Comparison of ENCODE assay signal across 25 cellular contexts in the genomic region with DNA sequence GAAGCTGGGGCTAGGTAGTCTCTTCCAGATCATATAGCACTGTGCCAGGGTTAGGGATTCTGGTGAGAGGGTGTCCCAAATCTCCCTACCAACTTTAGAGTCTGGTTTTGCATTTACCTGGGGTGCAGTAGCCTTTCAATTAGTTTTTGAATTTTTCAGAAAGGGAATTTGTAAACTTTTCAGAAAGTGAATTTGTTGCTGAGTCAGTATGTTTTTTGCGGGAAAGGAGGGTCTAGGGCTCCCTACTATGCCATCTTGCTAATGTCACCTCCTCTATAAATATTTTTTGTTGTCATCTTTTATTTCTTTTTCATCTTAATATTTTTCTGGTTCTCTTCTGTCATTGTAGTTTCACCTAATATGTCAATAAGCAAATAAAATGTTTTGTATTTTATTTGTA.
A peak's percentile ranks its signal among the peaks of the same experiment; 100 is the strongest.
DNase-seq lines count a peak whose midpoint lies in the region; ATAC-seq, FAIRE-seq and TF ChIP-seq lines count a peak whose summit lies in the region.
"Had no signal": no experiment of that assay in that cellular context is flagged by ENCODE, and none has a peak within 500 bp of the region (broad histone marks: within the 10 kb centered on the region; RNA-seq: fewer than 3 reads in every experiment).

No MANE protein-coding gene starts in this region.

- TF ChIP-seq CTCF in A549 (IDR thresholded peaks at IDR 0.05) = no peak
- no peak for TF ChIP-seq CTCF in K562 (IDR thresholded peaks at IDR 0.05 in 2 of 3, conservative IDR thresholded peaks at IDR 0.05 in 1 of 3; ENCODE audit: insufficient read depth in 2 of 3, low read depth in 1 of 3, low read length in 3 of 3)

- H3K4me3 Mint-ChIP-seq in naive thymus-derived CD4-positive, alpha-beta T cell = no peak overlapping the region
- H3K4me3 Mint-ChIP-seq: CD14-positive monocyte; CD4-positive, alpha-beta memory T cell; CD4-positive, CD25-positive, alpha-beta regulatory T cell; CD8-positive, alpha-beta memory T cell had no signal

- no peaks in the 10 kb centered on the region for H3K9me1 ChIP-seq in K562 (ENCODE audit: control insufficient read depth, insufficient read depth, low read length)

- peaks cover 0 to 22% (median 3%) of the 10 kb centered on the region in 5 donors for H3K36me3 Mint-ChIP-seq in naive thymus-derived CD4-positive, alpha-beta T cell
- H3K36me3 Mint-ChIP-seq: CD14-positive monocyte; CD4-positive, CD25-positive, alpha-beta regulatory T cell had no signal

- TF ChIP-seq EP300 in A549 (IDR thresholded peaks at IDR 0.05) (no peak), K562 (IDR thresholded peaks at IDR 0.05; ENCODE audit: low read length) (no peak)

- no peaks in the 10 kb centered on the region for H3K4me1 ChIP-seq in A549
- H3K4me1 ChIP-seq in K562 (replicated peaks in 1 of 2; ENCODE audit: control insufficient read depth in 2 of 2, insufficient read depth in 2 of 2, low read length in 2 of 2) = no peaks in the 10 kb centered on the region
- H3K4me1 ChIP-seq in naive thymus-derived CD4-positive, alpha-beta T cell (ENCODE audit: control insufficient read depth in 2 of 2, insufficient read depth in 2 of 2, low read length in 2 of 2) = no peaks in the 10 kb centered on the region
- H3K4me1 ChIP-seq: BE2C, BLaER1 had no signal

- no peak overlapping the region for H3K27ac ChIP-seq in A549
- H3K27ac ChIP-seq in K562 (ENCODE audit: extremely low read depth, low read depth, low read length) = no peak overlapping the region
- H3K27ac ChIP-seq in naive thymus-derived CD4-positive, alpha-beta T cell (ENCODE audit: low read depth, low read length) = no peak overlapping the region
- H3K27ac ChIP-seq: BLaER1 had no signal

- FAIRE-seq in A204.1 (lab: Jason Lieb, UNC) (peak; percentile 11), A549 (lab: Jason Lieb, UNC) (no peak), K562 (lab: Jason Lieb, UNC) (no peak)
- FAIRE-seq: GM12878, GM12892, GM18507 had no signal

- no peak overlapping the region for H3K4me2 ChIP-seq in A549
- H3K4me2 ChIP-seq in K562 (ENCODE audit: insufficient read depth, low read length) = no peak overlapping the region
- H3K4me2 ChIP-seq: BLaER1 had no signal

- TF ChIP-seq RAD21 in A549 (conservative IDR thresholded peaks at IDR 0.05 in 1 of 2, IDR thresholded peaks at IDR 0.05 in 1 of 2) (no peak), K562 (CRISPR knock-in tag; conservative IDR thresholded peaks at IDR 0.05 in 1 of 2, IDR thresholded peaks at IDR 0.05 in 1 of 2) (no peak)

- no peak for TF ChIP-seq POLR2A in A549 (IDR thresholded peaks at IDR 0.05; ENCODE audit: low read length)
- no peak for TF ChIP-seq POLR2A in K562 (conservative IDR thresholded peaks at IDR 0.05)

- ATAC-seq in A549 (no peak), K562 (no peak)
- no peak for ATAC-seq in naive thymus-derived CD4-positive, alpha-beta T cell
- ATAC-seq: GM12878 had no signal

- intact Hi-C loops in K562 (cut with micrococcal nuclease) = no loop called here
- intact Hi-C loops in naive thymus-derived CD4-positive, alpha-beta T cell (cut with micrococcal nuclease) = no loop called here

- peaks cover 0 to 41% (median 34%) of the 10 kb centered on the region in 5 donors for H3K27me3 Mint-ChIP-seq in naive thymus-derived CD4-positive, alpha-beta T cell
- H3K27me3 Mint-ChIP-seq: CD4-positive, CD25-positive, alpha-beta regulatory T cell had no signal

- no peak overlapping the region for H3K27ac Mint-ChIP-seq in naive thymus-derived CD4-positive, alpha-beta T cell
- H3K27ac Mint-ChIP-seq: CD14-positive monocyte; CD4-positive, alpha-beta memory T cell; CD4-positive, CD25-positive, alpha-beta regulatory T cell; CD8-positive, alpha-beta memory T cell had no signal

- BruUV-seq in K562 (replicated peaks; lab: Mats Ljungman, UMichigan) = no TSS peak

- in situ Hi-C loops in K562 (cut with MboI) = no loop called here

- H3K36me3 ChIP-seq in K562 (ENCODE audit: control insufficient read depth, insufficient read depth, low read length) = no peaks in the 10 kb centered on the region
- H3K36me3 ChIP-seq in naive thymus-derived CD4-positive, alpha-beta T cell (ENCODE audit: control insufficient read depth in 2 of 3, insufficient read depth in 3 of 3, low read length in 3 of 3) = no peaks in the 10 kb centered on the region
- H3K36me3 ChIP-seq: BE2C, BLaER1 had no signal

- no peaks in the 10 kb centered on the region for H4K20me1 ChIP-seq in K562 (replicated peaks; ENCODE audit: control insufficient read depth, insufficient read depth, low read length)
- H4K20me1 ChIP-seq: BLaER1 had no signal

- no peaks in the 10 kb centered on the region for H3K9me3 ChIP-seq in A549
- no peaks in the 10 kb centered on the region for H3K9me3 ChIP-seq in K562 (replicated peaks; ENCODE audit: control insufficient read depth, insufficient read depth, low read depth, low read length)
- peaks cover 0 to 3% (median 0%) of the 10 kb centered on the region in 3 experiments for H3K9me3 ChIP-seq in naive thymus-derived CD4-positive, alpha-beta T cell (ENCODE audit: control insufficient read depth in 2 of 3, low read length in 3 of 3)
- H3K9me3 ChIP-seq: BE2C had no signal

- H3K4me3 ChIP-seq in A549 (no peak overlapping the region), K562 (no peak overlapping the region)
- H3K4me3 ChIP-seq in naive thymus-derived CD4-positive, alpha-beta T cell (ENCODE audit: low read length) = no peak overlapping the region
- H3K4me3 ChIP-seq: BLaER1, GM12878 had no signal

- H3K9me3 Mint-ChIP-seq in naive thymus-derived CD4-positive, alpha-beta T cell = peaks cover 14 to 55% (median 32%) of the 10 kb centered on the region in 11 donors

- POLR2A ChIA-PET in A549 (lab: Yijun Ruan, JAX) (no interaction called here), K562 (lab: Yijun Ruan, JAX) (no interaction called here)
- POLR2A ChIA-PET in naive thymus-derived CD4-positive, alpha-beta T cell (lab: Charles Lee) = no interaction called here

- WGBS in A549 (ENCODE audit: missing lambda C conversion rate) = 0% methylated on average over 1 of the region's 1 CpG
- WGBS in K562 (ENCODE audit: insufficient coverage, low coverage, missing lambda C conversion rate) = 0% methylated on average over 1 of the region's 1 CpG

- no peak overlapping the region for H2AFZ ChIP-seq in K562 (ENCODE audit: low read depth, low read length)

- no peaks in the 10 kb centered on the region for H3K4me1 Mint-ChIP-seq in naive thymus-derived CD4-positive, alpha-beta T cell
- H3K4me1 Mint-ChIP-seq: CD14-positive monocyte; CD4-positive, alpha-beta memory T cell; CD8-positive, alpha-beta memory T cell had no signal

- no peaks in the 10 kb centered on the region for H3K79me2 ChIP-seq in K562 (ENCODE audit: control insufficient read depth, insufficient read depth, low read length)

- no peak overlapping the region for H3K9ac ChIP-seq in K562 (ENCODE audit: insufficient read depth in 1 of 2, low read depth in 2 of 2, low read length in 2 of 2)
- H3K9ac ChIP-seq: BLaER1 had no signal

- CTCF ChIA-PET in A549 (lab: Yijun Ruan, JAX) (no interaction called here), K562 (lab: Yijun Ruan, JAX; ENCODE audit: low intra/inter-chr PET ratio) (no interaction called here)
- CTCF ChIA-PET in naive thymus-derived CD4-positive, alpha-beta T cell (lab: Charles Lee) = no interaction called here

- DNase-seq in A549 (ENCODE audit: low read depth in 1 of 2, low spot score in 1 of 2) = no peak
- no peak for DNase-seq in K562 (ENCODE audit: extremely low read depth in 1 of 4, low spot score in 3 of 4)
- no peak for DNase-seq in NCI-H2029 (lab: John Stamatoyannopoulos, UW)
- DNase-seq in naive thymus-derived CD4-positive, alpha-beta T cell = no peak
- DNase-seq: 8988T; ACHN; BE2C; C1 segment of cervical spinal cord; CD4-positive, alpha-beta memory T cell; CD4-positive, CD25-positive, alpha-beta regulatory T cell; CD8-positive, alpha-beta memory T cell; COR-L47; DMS 273 treated with DMSO at 0.1 percent for 48 hours; DMS153; DMS53; DMS79; DND-41; EL; GDM1 had no signal

- no peaks in the 10 kb centered on the region for H3K27me3 ChIP-seq in K562 (ENCODE audit: control insufficient read depth in 2 of 2, insufficient read depth in 2 of 2, low read length in 2 of 2)
- no peaks in the 10 kb centered on the region for H3K27me3 ChIP-seq in naive thymus-derived CD4-positive, alpha-beta T cell (ENCODE audit: control insufficient read depth in 2 of 2, insufficient read depth in 2 of 2, low read length in 2 of 2)
- H3K27me3 ChIP-seq: BLaER1 had no signal

TF ChIP-seq in A549, 52 proteins besides CTCF, POLR2A, EP300 and RAD21:
- TF ChIP-seq MAFK (IDR thresholded peaks at IDR 0.05; ENCODE audit: partially characterized antibody) = peak; percentile 58
- no peak for TF ChIP-seq PHF8 (IDR thresholded peaks at IDR 0.05; ENCODE audit: borderline replicate concordance, low read depth)

TF ChIP-seq in K562, 482 proteins besides CTCF, POLR2A, EP300 and RAD21 (continues in another document):
- TF ChIP-seq ZNF316 (IDR thresholded peaks at IDR 0.05) (peak; percentile 32; the same call in 1 of the 2 replicates), CLOCK (CRISPR knock-in tag; IDR thresholded peaks at IDR 0.05; ENCODE audit: borderline replicate concordance) (no peak)
